10 cellular contexts compared by ENCODE assay signal in the genomic region with DNA sequence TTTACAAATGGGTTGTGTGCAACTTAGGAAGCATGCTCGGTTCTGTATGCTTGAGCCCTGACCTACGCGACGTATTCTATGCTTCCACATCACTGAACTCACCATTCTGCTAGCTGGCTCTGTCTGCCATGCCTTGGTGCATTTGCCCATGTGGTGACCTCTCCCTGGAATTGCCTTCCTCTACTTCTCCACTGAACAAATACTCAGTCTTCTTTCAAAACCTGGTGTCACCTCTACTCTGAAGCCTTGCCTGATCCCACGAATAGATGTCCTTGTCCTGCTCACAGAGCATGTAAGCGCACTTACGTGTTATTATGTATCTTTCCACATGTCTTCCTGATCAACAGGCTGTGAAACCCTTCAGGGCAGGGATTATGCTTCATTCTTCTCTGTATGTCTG.
"Had no signal": no experiment of that assay in that cellular context is flagged by ENCODE, and none has a peak within 500 bp of the region (broad histone marks: within the 10 kb centered on the region; RNA-seq: fewer than 3 reads in every experiment).

No MANE protein-coding gene starts in this region.

- DNase-seq: GM23248, GOT3, H7, HFFc6, IMR-90, KG1 had no signal

- H3K27ac Mint-ChIP-seq: HFFc6 had no signal

- H3K9me3 ChIP-seq: HAP-1 had no signal

- H3K4me1 ChIP-seq: HAP-1 had no signal

- H3K27ac ChIP-seq: GM23248 had no signal

- ATAC-seq: HCT116, K562 had no signal

- FAIRE-seq: HTR-8/SVneo, K562 had no signal

- H3K4me3 Mint-ChIP-seq: HFFc6 had no signal

- H3K36me3 ChIP-seq: HAP-1 had no signal

- H3K4me3 ChIP-seq: GM23248, HAP-1, K562 had no signal

- H3K9me3 Mint-ChIP-seq: HFFc6 had no signal
